In genomic region chr9:83979812-83980394, GRCh38 we compare ENCODE assay signal across 8 cellular contexts. TPM values are rescaled to one million over a fixed set of nuclear protein-coding genes. Genes with fewer than 3 reads are reported as not detected.
DNase-seq lines count a peak whose midpoint lies in the region; ATAC-seq and TF ChIP-seq lines count a peak whose summit lies in the region.

TSS of gene HNRNPK (minus strand) at chr9:83980215. CDS start at chr9:83978252, 1,963 bp downstream.

- no peaks in the 10 kb centered on the region for H3K27me3 ChIP-seq in right atrium auricular region
- no peaks in the 10 kb centered on the region for H3K27me3 ChIP-seq in psoas muscle (ENCODE audit: insufficient read depth in 3 of 3, low read length in 2 of 3)

- TF ChIP-seq CTCF in right atrium auricular region (IDR thresholded peaks at IDR 0.05) (no peak), psoas muscle (IDR thresholded peaks at IDR 0.05) (no peak)

- H3K4me1 ChIP-seq in right atrium auricular region: peaks cover 0 to 37% of the 10 kb centered on the region in 2 donors
- peaks cover 37% of the 10 kb centered on the region for H3K4me1 ChIP-seq in psoas muscle
- no peaks in the 10 kb centered on the region for H3K4me1 ChIP-seq in urinary bladder (ENCODE audit: insufficient read depth)

- ATAC-seq in GM18502 (IDR thresholded peaks at IDR 0.05; ENCODE audit: poor library complexity, unreplicated experiment) (peak; percentile 85), HG02943 (IDR thresholded peaks at IDR 0.05; ENCODE audit: low read depth, unreplicated experiment) (peak; percentile 85), psoas muscle (peak; percentile 91 to 93 (median 92))

- H3K36me3 ChIP-seq in right atrium auricular region (peaks cover 30% of the 10 kb centered on the region), psoas muscle (ENCODE audit: insufficient read depth in 1 of 2, low read depth in 1 of 2) (peaks cover 0 to 32% of the 10 kb centered on the region in 2 donors), urinary bladder (ENCODE audit: insufficient read depth) (no peaks in the 10 kb centered on the region)

- H3K4me3 ChIP-seq in right atrium auricular region (peak within 1 kb of the TSS; percentile 93 to 100), psoas muscle (peak within 1 kb of the TSS; percentile 96), urinary bladder (ENCODE audit: low read depth, low read length) (peak within 1 kb of the TSS; percentile 73)

- DNase-seq in NCI-H187 (lab: John Stamatoyannopoulos, UW): peak; percentile 88 to 90
- peak; percentile 83 to 100 (median 98) for DNase-seq in anterior cingulate cortex (lab: John Stamatoyannopoulos, UW)
- DNase-seq in right atrium auricular region (ENCODE audit: low spot score): peak; percentile 98
- peak; percentile 100 for DNase-seq in psoas muscle

- H3K9me3 ChIP-seq in right atrium auricular region: no peaks in the 10 kb centered on the region
- H3K9me3 ChIP-seq in psoas muscle: no peaks in the 10 kb centered on the region

- intact Hi-C loops in T-helper 2 cell treated with Interferon-gamma antibody and Interleukin-4, amounts not matched to agents 100 ng/mL and 5 ng/mL, for 36 hours (cut with micrococcal nuclease): loop anchor here (1.0 to 10.0 kb wide), 9 partner anchors 22 to 1965 kb away; partner anchors contain the start of genes AGTPBP1, IDNK, KIF27 and NAA35
- intact Hi-C loops in psoas muscle (cut with DNase I): loop anchor here (2.0 to 5.0 kb wide), 5 partner anchors 23 to 192 kb away; partner anchors contain the start of gene KIF27 (in 1 of the 2)

- WGBS in psoas muscle, 3 donors: 0 to 1% (median 0%) methylated on average over 47 to 57 of the region's 57 CpGs
- under 1% methylated on average over 57 of the region's 57 CpGs for whole genome bisulfite sequencing in urinary bladder

- H3K27ac ChIP-seq in right atrium auricular region (peak within 1 kb of the TSS; percentile 99 to 100), psoas muscle (peak within 1 kb of the TSS; percentile 100), urinary bladder (ENCODE audit: low read depth) (peak within 1 kb of the TSS; percentile 95)

RNA-seq across cellular contexts. Expression of gene HNRNPK, which starts in this region (rescaled TPM):
- total RNA-seq in T-helper 2 cell treated with Interferon-gamma antibody and Interleukin-4, amounts not matched to agents 100 ng/mL and 5 ng/mL, for 36 hours: 748 and 752 TPM in 2 replicates
- total RNA-seq in right atrium auricular region (100 to 1,000 TPM; 273 to 345 TPM), psoas muscle (100 to 1,000 TPM; 253 to 369 (median 344) TPM), urinary bladder (649 TPM)
- polyA plus RNA-seq in psoas muscle (100 to 1,000 TPM; 241 to 337 (median 327) TPM), urinary bladder (376 TPM)

Comparison
In these comparisons a context has a peak if more than half of its experiments do, and no peak if none do; other contexts are left out.
1. Peak in every context shown above with its lines: DNase-seq, ATAC-seq, H3K4me3 ChIP-seq and H3K27ac ChIP-seq.